In the genomic region with DNA sequence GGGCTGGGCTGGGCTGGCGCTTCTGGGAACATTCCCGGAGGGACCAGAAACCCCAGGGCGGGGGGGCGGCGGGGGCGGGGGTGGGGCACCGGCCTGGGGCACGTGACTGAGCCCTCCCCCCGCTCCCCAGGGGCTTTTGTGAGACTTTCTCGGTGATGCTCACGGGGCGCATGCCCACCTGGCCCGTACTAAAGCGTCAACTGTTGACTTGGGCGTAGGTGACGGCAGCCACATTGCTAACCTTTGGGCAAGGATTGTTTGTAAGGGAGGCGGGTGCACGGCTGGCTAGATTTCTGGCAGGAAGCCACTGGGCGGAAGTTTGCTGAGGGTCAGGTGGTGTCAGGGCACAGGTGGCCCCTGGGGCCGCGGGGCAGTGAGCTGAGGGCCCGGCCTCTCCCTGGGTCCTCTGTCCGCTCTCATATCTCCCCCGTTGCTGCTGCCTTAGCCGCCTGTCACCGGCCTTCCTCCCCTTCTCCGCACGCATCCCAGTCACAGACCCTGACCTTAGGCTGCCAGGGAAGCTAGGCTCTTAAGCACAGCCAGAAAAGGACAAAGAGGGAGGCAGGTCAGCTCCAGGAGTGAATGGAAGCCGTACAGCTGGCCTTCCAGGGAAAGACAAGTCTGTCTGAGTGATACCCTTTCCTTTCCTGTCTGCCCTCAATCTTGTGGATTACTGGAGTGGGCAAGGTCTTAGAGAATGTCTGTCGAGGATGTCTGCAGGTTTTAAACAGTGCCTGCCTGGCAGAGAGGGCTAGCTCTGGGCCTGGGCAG, we compare ENCODE assay signal across 8 cellular contexts. TPM values are rescaled to one million over a fixed set of nuclear protein-coding genes. Genes with fewer than 3 reads are reported as not detected.
DNase-seq lines count a peak whose midpoint lies in the region; ATAC-seq and TF ChIP-seq lines count a peak whose summit lies in the region.

No MANE protein-coding gene starts in this region.

- H3K4me3 ChIP-seq in LNCaP clone FGC (ENCODE audit: low read depth, low read length) (peak overlapping the region; percentile 73), WI38 (ENCODE audit: low read depth, low read length) (peak overlapping the region; percentile 71), esophagus squamous epithelium (peak overlapping the region; percentile 60 to 90 (median 74))

- intact Hi-C loops in esophagus squamous epithelium (cut with DNase I), result loop anchor here (10.0 kb wide), 1 partner anchor 46 kb away; a partner anchor contains a TSS

- no peak for TF ChIP-seq POLR2A in esophagus squamous epithelium (IDR thresholded peaks at IDR 0.05)

- TF ChIP-seq CTCF in LNCaP clone FGC (IDR thresholded peaks at IDR 0.05; ENCODE audit: control insufficient read depth, extremely low read depth, insufficient read depth) (no peak), WI38 (IDR thresholded peaks at IDR 0.05; ENCODE audit: low read depth, low read length) (no peak), esophagus squamous epithelium (IDR thresholded peaks at IDR 0.05) (no peak)

- no peaks in the 10 kb centered on the region for H3K27me3 Mint-ChIP-seq in natural killer cell treated with Interleukin-12 subunit alpha and Interleukin-12 subunit beta and Interleukin-15 and Interleukin-18, amount 100 ng/mL, for 72 hours

- 15 to 41% methylated on average over 6 to 8 of the region's 30 CpGs for WGBS in esophagus squamous epithelium, 2 donors

- H3K4me1 ChIP-seq in esophagus squamous epithelium, result peaks cover 6 to 31% (median 21%) of the 10 kb centered on the region in 3 donors

- no peaks in the 10 kb centered on the region for H3K9me3 Mint-ChIP-seq in natural killer cell treated with Interleukin-12 subunit alpha and Interleukin-12 subunit beta and Interleukin-15 and Interleukin-18, amount 100 ng/mL, for 72 hours

- ATAC-seq in GM21619 (IDR thresholded peaks at IDR 0.05; ENCODE audit: unreplicated experiment), result peak; percentile 27
- no peak for ATAC-seq in natural killer cell treated with Interleukin-12 subunit alpha and Interleukin-12 subunit beta and Interleukin-15 and Interleukin-18, amount 100 ng/mL, for 72 hours

- H3K27me3 ChIP-seq in esophagus squamous epithelium, result no peaks in the 10 kb centered on the region

- H3K27ac Mint-ChIP-seq in natural killer cell treated with Interleukin-12 subunit alpha and Interleukin-12 subunit beta and Interleukin-15 and Interleukin-18, amount 100 ng/mL, for 72 hours, result no peak overlapping the region

- peak overlapping the region; percentile 87 to 96 (median 91) for H3K27ac ChIP-seq in esophagus squamous epithelium

- H3K36me3 ChIP-seq in esophagus squamous epithelium, result peaks cover 0 to 13% (median 0%) of the 10 kb centered on the region in 3 donors

- peak; percentile 73 for DNase-seq in NCI-H2029 (lab: John Stamatoyannopoulos, UW)
- no peak for DNase-seq in NCI-H2029 treated with DMSO at 0.1 percent for 48 hours (lab: John Stamatoyannopoulos, UW)
- peak; percentile 73 for DNase-seq in LNCaP clone FGC (ENCODE audit: low read depth)
- DNase-seq in esophagus squamous epithelium (lab: John Stamatoyannopoulos, UW), result no peak
- DNase-seq in natural killer cell treated with Interleukin-12 subunit alpha and Interleukin-12 subunit beta and Interleukin-15 and Interleukin-18, amount 100 ng/mL, for 72 hours (ENCODE audit: low spot score), result no peak
- DNase-seq in NCI-H1048 (lab: John Stamatoyannopoulos, UW), result no peak

- H3K4me1 Mint-ChIP-seq in natural killer cell treated with Interleukin-12 subunit alpha and Interleukin-12 subunit beta and Interleukin-15 and Interleukin-18, amount 100 ng/mL, for 72 hours (ENCODE audit: low read depth in 2 of 2), result peaks cover 0 to 14% of the 10 kb centered on the region in 2 donors

- H3K36me3 Mint-ChIP-seq in natural killer cell treated with Interleukin-12 subunit alpha and Interleukin-12 subunit beta and Interleukin-15 and Interleukin-18, amount 100 ng/mL, for 72 hours, result no peaks in the 10 kb centered on the region

- H3K4me3 Mint-ChIP-seq in natural killer cell treated with Interleukin-12 subunit alpha and Interleukin-12 subunit beta and Interleukin-15 and Interleukin-18, amount 100 ng/mL, for 72 hours, result peak overlapping the region; percentile 55

- no peaks in the 10 kb centered on the region for H3K9me3 ChIP-seq in esophagus squamous epithelium

RNA-seq across cellular contexts. Expression of a gene that starts 0.8 kb away (rescaled TPM):
- 10 to 100 TPM in 1 of 4 donors, 1 to 10 TPM in 3; 5.9 to 13.7 (median 9.1) TPM for total RNA-seq in esophagus squamous epithelium
- total RNA-seq in natural killer cell treated with Interleukin-12 subunit alpha and Interleukin-12 subunit beta and Interleukin-15 and Interleukin-18, amount 100 ng/mL, for 72 hours, result 1 to 10 TPM; 2.4 to 7.0 TPM

RNA-seq across cellular contexts. Expression of a gene that starts 18.3 kb away (rescaled TPM):
- 1 to 10 TPM in 1 of 4 donors, under 1 TPM in 3; 0.42 to 1.1 (median 0.85) TPM for total RNA-seq in esophagus squamous epithelium
- total RNA-seq in natural killer cell treated with Interleukin-12 subunit alpha and Interleukin-12 subunit beta and Interleukin-15 and Interleukin-18, amount 100 ng/mL, for 72 hours, result 10 to 100 TPM; 15.0 to 42.3 TPM

RNA-seq across cellular contexts. Expression of a gene that starts 38.4 kb away (rescaled TPM):
- total RNA-seq in esophagus squamous epithelium, result 1 to 10 TPM in 1 of 4 donors, under 1 TPM in 3; 0.21 to 2.5 (median 0.33) TPM
- 1 to 10 TPM in 1 of 2 donors, under 1 TPM in 1; 0.67 to 1.1 TPM for total RNA-seq in natural killer cell treated with Interleukin-12 subunit alpha and Interleukin-12 subunit beta and Interleukin-15 and Interleukin-18, amount 100 ng/mL, for 72 hours

RNA-seq across cellular contexts. Expression of a gene that starts 42.8 kb away (rescaled TPM):
- 10 to 100 TPM; 21.5 to 26.0 (median 21.7) TPM for total RNA-seq in esophagus squamous epithelium
- 10 to 100 TPM; 34.3 to 55.1 TPM for total RNA-seq in natural killer cell treated with Interleukin-12 subunit alpha and Interleukin-12 subunit beta and Interleukin-15 and Interleukin-18, amount 100 ng/mL, for 72 hours

Comparison
In these comparisons a context has a peak if more than half of its experiments do, and no peak if none do; other contexts are left out.
1. DNase-seq: peak in NCI-H2029 (single experiment) and LNCaP clone FGC (single experiment); none in NCI-H2029 treated with DMSO at 0.1 percent for 48 hours (single experiment), esophagus squamous epithelium (single experiment), natural killer cell treated with Interleukin-12 subunit alpha and Interleukin-12 subunit beta and Interleukin-15 and Interleukin-18, amount 100 ng/mL, for 72 hours (single experiment) and NCI-H1048 (single experiment).
2. RNA of a gene that starts 18.3 kb away (total RNA-seq): 15.0 to 42.3 TPM in natural killer cell treated with Interleukin-12 subunit alpha and Interleukin-12 subunit beta and Interleukin-15 and Interleukin-18, amount 100 ng/mL, for 72 hours; 0.42 to 1.1 TPM in esophagus squamous epithelium; every median in the first group is over 4 times any median in the second.
3. Peak in every context shown above with its lines, with median percentiles within 50 percentile points of each other: H3K4me3 ChIP-seq.